Comparison of ENCODE assay signal across 1 cellular context in the genomic region with DNA sequence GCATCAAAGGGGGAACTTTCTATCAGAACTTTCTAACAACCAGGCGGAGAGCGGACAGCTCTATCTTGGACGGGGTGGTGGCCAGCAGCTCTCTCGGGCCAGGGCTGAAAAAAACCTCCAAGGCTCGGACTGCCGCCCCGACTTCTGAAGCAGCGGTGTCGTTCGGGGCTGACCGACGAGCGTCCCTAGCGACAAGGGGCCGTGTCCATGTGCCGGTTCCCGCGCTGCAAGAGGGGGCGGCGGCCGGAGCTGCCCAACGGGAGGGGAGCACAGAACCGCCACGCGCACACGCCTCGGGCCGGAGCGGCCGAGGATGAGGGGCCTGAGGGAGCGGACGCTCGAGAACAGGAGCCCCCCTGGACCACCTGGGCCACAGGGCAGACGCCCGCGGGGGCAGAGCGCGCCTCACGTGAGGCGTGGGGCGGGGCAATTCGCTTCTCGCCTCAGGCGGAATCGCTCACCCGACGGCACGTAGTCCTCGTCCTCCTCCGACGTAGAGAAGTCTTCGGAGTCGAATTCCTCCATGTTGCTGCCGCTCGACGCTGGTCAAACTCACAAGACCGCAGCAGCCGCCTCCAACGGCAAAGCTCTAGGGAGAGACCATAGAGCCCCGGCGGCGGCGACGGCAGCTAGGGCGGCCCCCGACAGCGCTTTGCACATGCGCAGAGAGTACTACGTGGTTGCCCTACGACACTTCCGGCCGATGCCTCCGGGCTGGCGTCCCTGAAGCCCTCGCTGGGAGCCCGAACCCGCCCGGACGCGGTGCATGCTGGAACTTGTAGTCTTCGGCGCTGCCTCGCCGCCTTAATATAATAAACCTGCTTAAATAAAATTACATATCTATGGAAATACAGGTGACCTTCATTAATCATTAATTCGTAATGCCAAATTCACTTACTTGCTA.
TF ChIP-seq lines count a peak whose summit lies in the region.

A gene (minus strand): TSS at position 676 of the 904 bp plus-strand sequence. CDS start 151 bp downstream, at position 525.

TF ChIP-seq in HepG2, 621 proteins besides CTCF, POLR2A, EP300 and RAD21 (continued from another document and continues in another):
- TF ChIP-seq, protein P1, sequence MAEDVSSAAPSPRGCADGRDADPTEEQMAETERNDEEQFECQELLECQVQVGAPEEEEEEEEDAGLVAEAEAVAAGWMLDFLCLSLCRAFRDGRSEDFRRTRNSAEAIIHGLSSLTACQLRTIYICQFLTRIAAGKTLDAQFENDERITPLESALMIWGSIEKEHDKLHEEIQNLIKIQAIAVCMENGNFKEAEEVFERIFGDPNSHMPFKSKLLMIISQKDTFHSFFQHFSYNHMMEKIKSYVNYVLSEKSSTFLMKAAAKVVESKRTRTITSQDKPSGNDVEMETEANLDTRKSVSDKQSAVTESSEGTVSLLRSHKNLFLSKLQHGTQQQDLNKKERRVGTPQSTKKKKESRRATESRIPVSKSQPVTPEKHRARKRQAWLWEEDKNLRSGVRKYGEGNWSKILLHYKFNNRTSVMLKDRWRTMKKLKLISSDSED (CRISPR knock-in tag; IDR thresholded peaks at IDR 0.05), result peak; percentile 86; the same call in 1 of the 2 replicates
- TF ChIP-seq ZNF549 (CRISPR knock-in tag; IDR thresholded peaks at IDR 0.05), result no peak
- TF ChIP-seq ZSCAN20 (CRISPR knock-in tag; IDR thresholded peaks at IDR 0.05; ENCODE audit: borderline replicate concordance), result peak; percentile 97
- peak; percentile 81 for TF ChIP-seq GZF1 (CRISPR knock-in tag; IDR thresholded peaks at IDR 0.05)
- 0 out of 2 replicates have a peak, but pooled peaks have one; percentile 61 for TF ChIP-seq FOXM1 (CRISPR knock-in tag; IDR thresholded peaks at IDR 0.05)
- peak; percentile 88 for TF ChIP-seq MEF2D (CRISPR knock-in tag; IDR thresholded peaks at IDR 0.05)
- TF ChIP-seq ZSCAN22 (CRISPR knock-in tag; IDR thresholded peaks at IDR 0.05), result peak; percentile 62
- no peak for TF ChIP-seq ZC3H4 (CRISPR knock-in tag; IDR thresholded peaks at IDR 0.05; ENCODE audit: borderline replicate concordance)
- TF ChIP-seq ARHGAP35 (CRISPR knock-in tag; IDR thresholded peaks at IDR 0.05; ENCODE audit: borderline replicate concordance), result peak; percentile 99
- TF ChIP-seq ZNF367 (CRISPR knock-in tag; IDR thresholded peaks at IDR 0.05; ENCODE audit: borderline replicate concordance), result peak; percentile 88
- TF ChIP-seq, protein P2, sequence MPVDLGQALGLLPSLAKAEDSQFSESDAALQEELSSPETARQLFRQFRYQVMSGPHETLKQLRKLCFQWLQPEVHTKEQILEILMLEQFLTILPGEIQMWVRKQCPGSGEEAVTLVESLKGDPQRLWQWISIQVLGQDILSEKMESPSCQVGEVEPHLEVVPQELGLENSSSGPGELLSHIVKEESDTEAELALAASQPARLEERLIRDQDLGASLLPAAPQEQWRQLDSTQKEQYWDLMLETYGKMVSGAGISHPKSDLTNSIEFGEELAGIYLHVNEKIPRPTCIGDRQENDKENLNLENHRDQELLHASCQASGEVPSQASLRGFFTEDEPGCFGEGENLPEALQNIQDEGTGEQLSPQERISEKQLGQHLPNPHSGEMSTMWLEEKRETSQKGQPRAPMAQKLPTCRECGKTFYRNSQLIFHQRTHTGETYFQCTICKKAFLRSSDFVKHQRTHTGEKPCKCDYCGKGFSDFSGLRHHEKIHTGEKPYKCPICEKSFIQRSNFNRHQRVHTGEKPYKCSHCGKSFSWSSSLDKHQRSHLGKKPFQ (CRISPR knock-in tag; IDR thresholded peaks at IDR 0.05; ENCODE audit: insufficient replicate concordance), result peak; percentile 88
- TF ChIP-seq, protein P3, sequence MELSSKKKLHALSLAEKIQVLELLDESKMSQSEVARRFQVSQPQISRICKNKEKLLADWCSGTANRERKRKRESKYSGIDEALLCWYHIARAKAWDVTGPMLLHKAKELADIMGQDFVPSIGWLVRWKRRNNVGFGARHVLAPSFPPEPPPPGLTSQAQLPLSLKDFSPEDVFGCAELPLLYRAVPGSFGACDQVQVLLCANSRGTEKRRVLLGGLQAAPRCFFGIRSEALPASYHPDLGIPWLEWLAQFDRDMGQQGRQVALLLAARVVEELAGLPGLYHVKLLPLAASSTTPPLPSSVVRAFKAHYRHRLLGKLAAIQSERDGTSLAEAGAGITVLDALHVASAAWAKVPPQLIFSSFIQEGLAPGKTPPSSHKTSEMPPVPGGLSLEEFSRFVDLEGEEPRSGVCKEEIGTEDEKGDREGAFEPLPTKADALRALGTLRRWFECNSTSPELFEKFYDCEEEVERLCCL (CRISPR knock-in tag; IDR thresholded peaks at IDR 0.05; ENCODE audit: borderline replicate concordance), result peak; percentile 93; the same call in 1 of the 2 replicates
- TF ChIP-seq FOXA3 (CRISPR knock-in tag; IDR thresholded peaks at IDR 0.05), result peak; percentile 31; the same call in 1 of the 2 replicates
- TF ChIP-seq JUNB (CRISPR knock-in tag; IDR thresholded peaks at IDR 0.05; ENCODE audit: borderline replicate concordance), result no peak
- TF ChIP-seq, protein P4, sequence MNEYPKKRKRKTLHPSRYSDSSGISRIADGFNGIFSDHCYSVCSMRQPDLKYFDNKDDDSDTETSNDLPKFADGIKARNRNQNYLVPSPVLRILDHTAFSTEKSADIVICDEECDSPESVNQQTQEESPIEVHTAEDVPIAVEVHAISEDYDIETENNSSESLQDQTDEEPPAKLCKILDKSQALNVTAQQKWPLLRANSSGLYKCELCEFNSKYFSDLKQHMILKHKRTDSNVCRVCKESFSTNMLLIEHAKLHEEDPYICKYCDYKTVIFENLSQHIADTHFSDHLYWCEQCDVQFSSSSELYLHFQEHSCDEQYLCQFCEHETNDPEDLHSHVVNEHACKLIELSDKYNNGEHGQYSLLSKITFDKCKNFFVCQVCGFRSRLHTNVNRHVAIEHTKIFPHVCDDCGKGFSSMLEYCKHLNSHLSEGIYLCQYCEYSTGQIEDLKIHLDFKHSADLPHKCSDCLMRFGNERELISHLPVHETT (CRISPR knock-in tag; conservative IDR thresholded peaks at IDR 0.05), result peak; percentile 52
- TF ChIP-seq NFYB (CRISPR knock-in tag; IDR thresholded peaks at IDR 0.05), result peak; percentile 76
- no peak for TF ChIP-seq JDP2 (CRISPR knock-in tag; IDR thresholded peaks at IDR 0.05; ENCODE audit: borderline replicate concordance)
- peak; percentile 27; the same call in 1 of the 2 replicates for TF ChIP-seq SRF (IDR thresholded peaks at IDR 0.05; ENCODE audit: low read depth, low read length)
- TF ChIP-seq ZNF709 (CRISPR knock-in tag; IDR thresholded peaks at IDR 0.05), result peak; percentile 95
- TF ChIP-seq ZNF619 (CRISPR knock-in tag; IDR thresholded peaks at IDR 0.05), result no peak
- TF ChIP-seq IKZF1 (IDR thresholded peaks at IDR 0.05), result no peak
- no peak; the same call in 1 of the 2 replicates for TF ChIP-seq PHF21A (CRISPR knock-in tag; IDR thresholded peaks at IDR 0.05)
- TF ChIP-seq ZFP62 (CRISPR knock-in tag; IDR thresholded peaks at IDR 0.05), result no peak
- TF ChIP-seq, protein P5, sequence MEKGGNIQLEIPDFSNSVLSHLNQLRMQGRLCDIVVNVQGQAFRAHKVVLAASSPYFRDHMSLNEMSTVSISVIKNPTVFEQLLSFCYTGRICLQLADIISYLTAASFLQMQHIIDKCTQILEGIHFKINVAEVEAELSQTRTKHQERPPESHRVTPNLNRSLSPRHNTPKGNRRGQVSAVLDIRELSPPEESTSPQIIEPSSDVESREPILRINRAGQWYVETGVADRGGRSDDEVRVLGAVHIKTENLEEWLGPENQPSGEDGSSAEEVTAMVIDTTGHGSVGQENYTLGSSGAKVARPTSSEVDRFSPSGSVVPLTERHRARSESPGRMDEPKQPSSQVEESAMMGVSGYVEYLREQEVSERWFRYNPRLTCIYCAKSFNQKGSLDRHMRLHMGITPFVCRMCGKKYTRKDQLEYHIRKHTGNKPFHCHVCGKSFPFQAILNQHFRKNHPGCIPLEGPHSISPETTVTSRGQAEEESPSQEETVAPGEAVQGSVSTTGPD (CRISPR knock-in tag; IDR thresholded peaks at IDR 0.05), result no peak
- TF ChIP-seq, protein P6, sequence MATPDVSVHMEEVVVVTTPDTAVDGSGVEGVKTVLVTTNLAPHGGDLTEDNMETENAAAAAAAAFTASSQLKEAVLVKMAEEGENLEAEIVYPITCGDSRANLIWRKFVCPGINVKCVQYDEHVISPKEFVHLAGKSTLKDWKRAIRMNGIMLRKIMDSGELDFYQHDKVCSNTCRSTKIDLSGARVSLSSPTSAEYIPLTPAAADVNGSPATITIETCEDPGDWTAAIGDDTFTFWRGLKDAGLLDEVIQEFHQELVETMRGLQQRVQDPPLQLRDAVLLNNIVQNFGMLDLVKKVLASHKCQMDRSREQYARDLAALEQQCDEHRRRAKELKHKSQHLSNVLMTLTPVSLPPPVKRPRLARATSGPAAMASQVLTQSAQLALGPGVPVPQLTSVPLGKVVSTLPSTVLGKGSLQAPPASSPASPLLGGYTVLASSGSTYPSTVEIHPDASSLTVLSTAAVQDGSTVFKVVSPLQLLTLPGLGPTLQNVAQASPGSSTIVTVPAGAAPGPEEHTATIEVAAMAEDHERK (CRISPR knock-in tag; IDR thresholded peaks at IDR 0.05; ENCODE audit: low read depth), result peak; percentile 33
- TF ChIP-seq, protein P7, sequence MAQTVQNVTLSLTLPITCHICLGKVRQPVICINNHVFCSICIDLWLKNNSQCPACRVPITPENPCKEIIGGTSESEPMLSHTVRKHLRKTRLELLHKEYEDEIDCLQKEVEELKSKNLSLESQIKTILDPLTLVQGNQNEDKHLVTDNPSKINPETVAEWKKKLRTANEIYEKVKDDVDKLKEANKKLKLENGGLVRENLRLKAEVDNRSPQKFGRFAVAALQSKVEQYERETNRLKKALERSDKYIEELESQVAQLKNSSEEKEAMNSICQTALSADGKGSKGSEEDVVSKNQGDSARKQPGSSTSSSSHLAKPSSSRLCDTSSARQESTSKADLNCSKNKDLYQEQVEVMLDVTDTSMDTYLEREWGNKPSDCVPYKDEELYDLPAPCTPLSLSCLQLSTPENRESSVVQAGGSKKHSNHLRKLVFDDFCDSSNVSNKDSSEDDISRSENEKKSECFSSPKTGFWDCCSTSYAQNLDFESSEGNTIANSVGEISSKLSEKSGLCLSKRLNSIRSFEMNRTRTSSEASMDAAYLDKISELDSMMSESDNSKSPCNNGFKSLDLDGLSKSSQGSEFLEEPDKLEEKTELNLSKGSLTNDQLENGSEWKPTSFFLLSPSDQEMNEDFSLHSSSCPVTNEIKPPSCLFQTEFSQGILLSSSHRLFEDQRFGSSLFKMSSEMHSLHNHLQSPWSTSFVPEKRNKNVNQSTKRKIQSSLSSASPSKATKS (CRISPR knock-in tag; IDR thresholded peaks at IDR 0.05), result no peak; the same call in 1 of the 2 replicates
- TF ChIP-seq FOSL1 (CRISPR knock-in tag; IDR thresholded peaks at IDR 0.05; ENCODE audit: borderline replicate concordance), result peak; percentile 32; the same call in 1 of the 2 replicates
- TF ChIP-seq, protein P8, sequence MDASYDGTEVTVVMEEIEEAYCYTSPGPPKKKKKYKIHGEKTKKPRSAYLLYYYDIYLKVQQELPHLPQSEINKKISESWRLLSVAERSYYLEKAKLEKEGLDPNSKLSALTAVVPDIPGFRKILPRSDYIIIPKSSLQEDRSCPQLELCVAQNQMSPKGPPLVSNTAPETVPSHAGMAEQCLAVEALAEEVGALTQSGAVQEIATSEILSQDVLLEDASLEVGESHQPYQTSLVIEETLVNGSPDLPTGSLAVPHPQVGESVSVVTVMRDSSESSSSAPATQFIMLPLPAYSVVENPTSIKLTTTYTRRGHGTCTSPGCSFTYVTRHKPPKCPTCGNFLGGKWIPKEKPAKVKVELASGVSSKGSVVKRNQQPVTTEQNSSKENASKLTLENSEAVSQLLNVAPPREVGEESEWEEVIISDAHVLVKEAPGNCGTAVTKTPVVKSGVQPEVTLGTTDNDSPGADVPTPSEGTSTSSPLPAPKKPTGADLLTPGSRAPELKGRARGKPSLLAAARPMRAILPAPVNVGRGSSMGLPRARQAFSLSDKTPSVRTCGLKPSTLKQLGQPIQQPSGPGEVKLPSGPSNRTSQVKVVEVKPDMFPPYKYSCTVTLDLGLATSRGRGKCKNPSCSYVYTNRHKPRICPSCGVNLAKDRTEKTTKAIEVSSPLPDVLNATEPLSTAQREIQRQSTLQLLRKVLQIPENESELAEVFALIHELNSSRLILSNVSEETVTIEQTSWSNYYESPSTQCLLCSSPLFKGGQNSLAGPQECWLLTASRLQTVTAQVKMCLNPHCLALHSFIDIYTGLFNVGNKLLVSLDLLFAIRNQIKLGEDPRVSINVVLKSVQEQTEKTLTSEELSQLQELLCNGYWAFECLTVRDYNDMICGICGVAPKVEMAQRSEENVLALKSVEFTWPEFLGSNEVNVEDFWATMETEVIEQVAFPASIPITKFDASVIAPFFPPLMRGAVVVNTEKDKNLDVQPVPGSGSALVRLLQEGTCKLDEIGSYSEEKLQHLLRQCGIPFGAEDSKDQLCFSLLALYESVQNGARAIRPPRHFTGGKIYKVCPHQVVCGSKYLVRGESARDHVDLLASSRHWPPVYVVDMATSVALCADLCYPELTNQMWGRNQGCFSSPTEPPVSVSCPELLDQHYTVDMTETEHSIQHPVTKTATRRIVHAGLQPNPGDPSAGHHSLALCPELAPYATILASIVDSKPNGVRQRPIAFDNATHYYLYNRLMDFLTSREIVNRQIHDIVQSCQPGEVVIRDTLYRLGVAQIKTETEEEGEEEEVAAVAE (CRISPR knock-in tag; IDR thresholded peaks at IDR 0.05; ENCODE audit: borderline replicate concordance), result 0 out of 2 replicates have a peak, but pooled peaks have one; percentile 51
- no peak for TF ChIP-seq ZNF207 (IDR thresholded peaks at IDR 0.05; ENCODE audit: borderline replicate concordance)
- TF ChIP-seq NBN (conservative IDR thresholded peaks at IDR 0.05), result no peak
- no peak for TF ChIP-seq NCOA5 (CRISPR knock-in tag; IDR thresholded peaks at IDR 0.05)
- TF ChIP-seq AKAP8 (CRISPR knock-in tag; IDR thresholded peaks at IDR 0.05), result no peak
- peak; percentile 91 for TF ChIP-seq ARNTL (CRISPR knock-in tag; IDR thresholded peaks at IDR 0.05)
- peak; percentile 97 for TF ChIP-seq ZFP41 (CRISPR knock-in tag; IDR thresholded peaks at IDR 0.05; ENCODE audit: borderline replicate concordance)
- TF ChIP-seq BRCA1 (CRISPR knock-in tag; IDR thresholded peaks at IDR 0.05), result 0 out of 2 replicates have a peak, but pooled peaks have one; percentile 4
- peak; percentile 84 for TF ChIP-seq ZNF772 (CRISPR knock-in tag; IDR thresholded peaks at IDR 0.05)
- TF ChIP-seq BCL6 (CRISPR knock-in tag; IDR thresholded peaks at IDR 0.05), result peak; percentile 33; the same call in 1 of the 2 replicates
- TF ChIP-seq ZNF879 (CRISPR knock-in tag; IDR thresholded peaks at IDR 0.05), result peak; percentile 96
- peak; percentile 95 for TF ChIP-seq ZC3H13 (CRISPR knock-in tag; IDR thresholded peaks at IDR 0.05)
- TF ChIP-seq HDAC6 (IDR thresholded peaks at IDR 0.05; ENCODE audit: low read depth, low read length), result no peak
- TF ChIP-seq ZNF484 (CRISPR knock-in tag; IDR thresholded peaks at IDR 0.05; ENCODE audit: borderline replicate concordance, low read depth), result 0 out of 2 replicates have a peak, but pooled peaks have one; percentile 74
- peak; percentile 97; the same call in 1 of the 2 replicates for TF ChIP-seq SNAI1 (CRISPR knock-in tag; IDR thresholded peaks at IDR 0.05; ENCODE audit: borderline replicate concordance)
- peak; percentile 96 for TF ChIP-seq IRX3 (CRISPR knock-in tag; IDR thresholded peaks at IDR 0.05; ENCODE audit: borderline replicate concordance, low read depth)
- TF ChIP-seq, protein P9, sequence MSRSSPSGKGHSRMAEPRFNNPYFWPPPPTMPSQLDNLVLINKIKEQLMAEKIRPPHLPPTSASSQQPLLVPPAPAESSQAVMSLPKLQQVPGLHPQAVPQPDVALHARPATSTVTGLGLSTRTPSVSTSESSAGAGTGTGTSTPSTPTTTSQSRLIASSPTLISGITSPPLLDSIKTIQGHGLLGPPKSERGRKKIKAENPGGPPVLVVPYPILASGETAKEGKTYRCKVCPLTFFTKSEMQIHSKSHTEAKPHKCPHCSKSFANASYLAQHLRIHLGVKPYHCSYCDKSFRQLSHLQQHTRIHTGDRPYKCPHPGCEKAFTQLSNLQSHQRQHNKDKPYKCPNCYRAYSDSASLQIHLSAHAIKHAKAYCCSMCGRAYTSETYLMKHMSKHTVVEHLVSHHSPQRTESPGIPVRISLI (CRISPR knock-in tag; IDR thresholded peaks at IDR 0.05; ENCODE audit: borderline replicate concordance), result peak; percentile 76
- peak; percentile 99 for TF ChIP-seq ZNF274 (CRISPR knock-in tag; IDR thresholded peaks at IDR 0.05)
